Comparison of ENCODE assay signal across 3 cellular contexts in the genomic region with DNA sequence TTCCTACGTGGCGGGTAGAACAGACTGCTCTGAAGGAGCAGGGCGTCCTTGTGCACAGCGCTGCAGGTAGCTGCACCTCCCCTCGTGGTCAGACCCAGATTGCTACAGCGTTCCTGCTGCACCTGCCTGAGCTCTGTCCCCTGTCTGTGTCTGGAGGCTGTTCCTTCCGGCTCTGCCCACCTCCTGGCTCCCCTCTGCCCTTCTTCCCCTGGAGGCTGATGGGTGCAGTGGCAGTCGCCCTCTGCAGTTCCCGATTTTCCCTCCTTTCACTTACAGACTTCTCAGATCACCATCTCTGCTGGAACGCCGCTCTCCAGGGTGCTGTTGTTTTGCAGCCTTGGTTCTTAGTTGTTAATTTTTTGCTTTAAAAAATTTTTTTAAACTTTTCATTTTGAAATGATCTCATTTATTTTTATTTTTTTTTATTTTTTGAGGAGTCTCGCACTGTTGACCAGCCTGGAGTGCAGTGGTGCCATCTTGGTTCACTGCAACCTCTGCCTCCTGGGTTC.
TF ChIP-seq lines count a peak whose summit lies in the region.

No MANE protein-coding gene starts in this region.

TF ChIP-seq in GM23338, 12 proteins besides CTCF, POLR2A, EP300 and RAD21 (continues in another document):
- TF ChIP-seq, protein P1, sequence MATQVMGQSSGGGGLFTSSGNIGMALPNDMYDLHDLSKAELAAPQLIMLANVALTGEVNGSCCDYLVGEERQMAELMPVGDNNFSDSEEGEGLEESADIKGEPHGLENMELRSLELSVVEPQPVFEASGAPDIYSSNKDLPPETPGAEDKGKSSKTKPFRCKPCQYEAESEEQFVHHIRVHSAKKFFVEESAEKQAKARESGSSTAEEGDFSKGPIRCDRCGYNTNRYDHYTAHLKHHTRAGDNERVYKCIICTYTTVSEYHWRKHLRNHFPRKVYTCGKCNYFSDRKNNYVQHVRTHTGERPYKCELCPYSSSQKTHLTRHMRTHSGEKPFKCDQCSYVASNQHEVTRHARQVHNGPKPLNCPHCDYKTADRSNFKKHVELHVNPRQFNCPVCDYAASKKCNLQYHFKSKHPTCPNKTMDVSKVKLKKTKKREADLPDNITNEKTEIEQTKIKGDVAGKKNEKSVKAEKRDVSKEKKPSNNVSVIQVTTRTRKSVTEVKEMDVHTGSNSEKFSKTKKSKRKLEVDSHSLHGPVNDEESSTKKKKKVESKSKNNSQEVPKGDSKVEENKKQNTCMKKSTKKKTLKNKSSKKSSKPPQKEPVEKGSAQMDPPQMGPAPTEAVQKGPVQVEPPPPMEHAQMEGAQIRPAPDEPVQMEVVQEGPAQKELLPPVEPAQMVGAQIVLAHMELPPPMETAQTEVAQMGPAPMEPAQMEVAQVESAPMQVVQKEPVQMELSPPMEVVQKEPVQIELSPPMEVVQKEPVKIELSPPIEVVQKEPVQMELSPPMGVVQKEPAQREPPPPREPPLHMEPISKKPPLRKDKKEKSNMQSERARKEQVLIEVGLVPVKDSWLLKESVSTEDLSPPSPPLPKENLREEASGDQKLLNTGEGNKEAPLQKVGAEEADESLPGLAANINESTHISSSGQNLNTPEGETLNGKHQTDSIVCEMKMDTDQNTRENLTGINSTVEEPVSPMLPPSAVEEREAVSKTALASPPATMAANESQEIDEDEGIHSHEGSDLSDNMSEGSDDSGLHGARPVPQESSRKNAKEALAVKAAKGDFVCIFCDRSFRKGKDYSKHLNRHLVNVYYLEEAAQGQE (IDR thresholded peaks at IDR 0.05; ENCODE audit: unreplicated experiment) = peak; percentile 44

TF ChIP-seq in Ishikawa, 13 proteins besides CTCF, POLR2A, EP300 and RAD21:
- no peak for TF ChIP-seq CEBPB (IDR thresholded peaks at IDR 0.05)
- TF ChIP-seq, protein P1 (IDR thresholded peaks at IDR 0.05; ENCODE audit: low read depth) = peak; percentile 62; the same call in 1 of the 2 replicates

TF ChIP-seq in H1, 55 proteins besides CTCF, POLR2A, EP300 and RAD21:
- TF ChIP-seq HDAC6 (IDR thresholded peaks at IDR 0.05; ENCODE audit: low read depth, low read length) (no peak), SAP30 (IDR thresholded peaks at IDR 0.05; ENCODE audit: insufficient read depth, insufficient replicate concordance, low read length) (no peak)
